In genomic region chr3:110710605-110711004, GRCh38 we compare ENCODE assay signal across 22 cellular contexts.
"Had no signal": no experiment of that assay in that cellular context is flagged by ENCODE, and none has a peak within 500 bp of the region (broad histone marks: within the 10 kb centered on the region; RNA-seq: fewer than 3 reads in every experiment).

No MANE protein-coding gene starts in this region.

- H3K27me3 ChIP-seq: brain microvascular endothelial cell, colonic mucosa, foreskin keratinocyte, tibial artery had no signal

- H3K27ac Mint-ChIP-seq: activated B cell treated with CpG ODN at 0.5 μM for 24 hours; activated CD8-positive, alpha-beta T cell treated with anti-CD3 and anti-CD28 coated beads, Interleukin-2, amount 10 ng/mL, durations not matched to agents 7 days and 5 days; activated naive CD4-positive, alpha-beta T cell treated with anti-CD3 and anti-CD28 coated beads for 36 hours; activated T-cell treated with anti-CD3 and anti-CD28 coated beads, Interleukin-2, amount 50 U/mL, for 24 hours; nephron progenitor cell; T-helper 2 cell treated with Interferon-gamma antibody and Interleukin-4, amounts not matched to agents 5 μg/mL and 100 μg/mL, for 36 hours had no signal

- H3K9me3 ChIP-seq: colonic mucosa, tibial artery had no signal

- FAIRE-seq: TTC549 had no signal

- H3K4me1 Mint-ChIP-seq: activated B cell treated with CpG ODN at 0.5 μM for 24 hours, nephron progenitor cell had no signal

- H3K36me3 ChIP-seq: brain microvascular endothelial cell, colonic mucosa, left ventricle myocardium inferior, tibial artery had no signal

- DNase-seq: activated B cell treated with CpG ODN at 0.5 μM for 24 hours; activated CD4-positive, alpha-beta T cell treated with anti-CD3 and anti-CD28 coated beads for 48 hours; activated CD8-positive, alpha-beta T cell treated with anti-CD3 and anti-CD28 coated beads, Interleukin-2, amount 10 ng/mL, durations not matched to agents 7 days and 5 days; activated naive CD4-positive, alpha-beta T cell treated with anti-CD3 and anti-CD28 coated beads for 36 hours; activated T-cell treated with anti-CD3 and anti-CD28 coated beads, Interleukin-2, amount 50 U/mL, for 24 hours; brain microvascular endothelial cell; central memory CD4-positive, alpha-beta T cell; colonic mucosa; foreskin keratinocyte; hypothalamus; left ventricle myocardium inferior; nephron progenitor cell; nucleus accumbens; posterior cingulate gyrus; retina; stimulated activated CD4-positive, alpha-beta T cell treated with anti-CD3 and anti-CD28 coated beads, Interleukin-12 subunit alpha, Interleukin-12 subunit beta, amount 100 ng/mL, for 4 hours; stimulated activated CD4-positive, alpha-beta T cell treated with anti-CD3 and anti-CD28 coated beads, Interleukin-1b, Interleukin-23, amount 100 ng/mL, for 48 hours; stimulated activated naive CD4-positive, alpha-beta T cell treated with Interleukin-2 at 50 U/mL for 16 hours; substantia nigra; tibial artery had no signal

- H3K27ac ChIP-seq: brain microvascular endothelial cell, colonic mucosa, foreskin keratinocyte, left ventricle myocardium inferior, tibial artery had no signal

- H3K4me1 ChIP-seq: colonic mucosa, foreskin keratinocyte, left ventricle myocardium inferior, tibial artery had no signal

- ATAC-seq: activated CD8-positive, alpha-beta T cell treated with anti-CD3 and anti-CD28 coated beads, Interleukin-2, amount 10 ng/mL, durations not matched to agents 7 days and 5 days; foreskin keratinocyte had no signal

- H3K9me3 Mint-ChIP-seq: activated B cell treated with CpG ODN at 0.5 μM for 24 hours; activated T-cell treated with anti-CD3 and anti-CD28 coated beads, Interleukin-2, amount 50 U/mL, for 24 hours; T-helper 2 cell treated with Interferon-gamma antibody and Interleukin-4, amounts not matched to agents 5 μg/mL and 100 μg/mL, for 36 hours had no signal

- H3K27me3 Mint-ChIP-seq: activated B cell treated with CpG ODN at 0.5 μM for 24 hours; activated T-cell treated with anti-CD3 and anti-CD28 coated beads, Interleukin-2, amount 50 U/mL, for 24 hours had no signal

- H3K4me3 ChIP-seq: colonic mucosa, left ventricle myocardium inferior, tibial artery had no signal

- H3K4me3 Mint-ChIP-seq: activated B cell treated with CpG ODN at 0.5 μM for 24 hours; activated CD8-positive, alpha-beta T cell treated with anti-CD3 and anti-CD28 coated beads, Interleukin-2, amount 10 ng/mL, durations not matched to agents 7 days and 5 days; activated naive CD4-positive, alpha-beta T cell treated with anti-CD3 and anti-CD28 coated beads for 36 hours; activated T-cell treated with anti-CD3 and anti-CD28 coated beads, Interleukin-2, amount 50 U/mL, for 24 hours; nephron progenitor cell; T-helper 2 cell treated with Interferon-gamma antibody and Interleukin-4, amounts not matched to agents 5 μg/mL and 100 μg/mL, for 36 hours had no signal
